Comparison of ENCODE assay signal across 15 cellular contexts in the genomic region with DNA sequence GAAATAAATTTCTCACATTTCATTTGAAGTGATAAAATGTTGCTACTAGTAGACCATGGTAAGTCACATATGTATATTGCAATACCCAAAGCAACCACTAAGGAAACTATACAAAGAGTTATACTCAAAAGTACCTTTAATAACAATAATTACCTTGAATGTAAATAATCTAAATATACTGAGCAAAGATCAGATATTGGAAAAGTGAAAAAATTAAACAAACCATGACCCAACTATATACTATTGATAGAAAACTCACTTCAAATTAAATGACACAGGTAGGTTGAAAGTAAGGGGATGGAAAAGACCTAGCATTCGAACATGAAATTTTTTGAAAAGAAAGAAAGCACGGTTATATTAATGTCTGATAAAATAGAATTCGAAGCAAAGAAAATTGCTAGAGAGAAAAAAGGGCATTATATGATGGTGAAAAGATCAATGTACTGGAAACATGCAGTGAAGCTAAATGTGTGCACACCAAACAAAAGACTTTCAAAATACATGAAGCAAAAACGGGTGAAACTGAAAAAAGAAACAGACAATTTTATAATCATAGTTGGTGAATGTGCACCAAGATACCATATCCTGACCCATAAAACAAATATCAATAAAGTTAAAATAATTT. TPM values are rescaled to one million over a fixed set of nuclear protein-coding genes. Genes with fewer than 3 reads are reported as not detected.
DNase-seq lines count a peak whose midpoint lies in the region; ATAC-seq, FAIRE-seq and TF ChIP-seq lines count a peak whose summit lies in the region.
"Had no signal": no experiment of that assay in that cellular context is flagged by ENCODE, and none has a peak within 500 bp of the region (broad histone marks: within the 10 kb centered on the region; RNA-seq: fewer than 3 reads in every experiment).

No MANE protein-coding gene starts in this region.

- CTCF ChIA-PET in GM12878 (lab: Yijun Ruan, JAX): no interaction called here

- H3K4me1 ChIP-seq in GM12878 (ENCODE audit: control insufficient read depth, insufficient read depth, low read length) (no peaks in the 10 kb centered on the region), psoas muscle (no peaks in the 10 kb centered on the region)
- H3K4me1 ChIP-seq: gastroesophageal sphincter, SJSA1 had no signal

- POLR2A ChIA-PET in GM12878 (lab: Charles Lee): no interaction called here

- no peak for FAIRE-seq in GM12878 (lab: Jason Lieb, UNC)

- ATAC-seq in HG03520 (IDR thresholded peaks at IDR 0.05; ENCODE audit: unreplicated experiment) (peak; percentile 57), GM12878 (peak; percentile 51; the same call in 1 of the 3 replicates), psoas muscle (no peak), HG02852 (IDR thresholded peaks at IDR 0.05; ENCODE audit: unreplicated experiment) (no peak), HG02642 (IDR thresholded peaks at IDR 0.05; ENCODE audit: poor library complexity, unreplicated experiment) (no peak)
- ATAC-seq: gastroesophageal sphincter, WTC11 had no signal

- DNase-seq in NCI-H82 (lab: John Stamatoyannopoulos, UW) (peak; percentile 8), NCI-H82 treated with DMSO at 0.1 percent for 48 hours (lab: John Stamatoyannopoulos, UW; ENCODE audit: unreplicated experiment) (no peak), GM12878 (ENCODE audit: low read depth, low spot score) (no peak), psoas muscle (no peak), DMS79 treated with DMSO at 0.1 percent for 48 hours (lab: John Stamatoyannopoulos, UW) (no peak)
- DNase-seq: NCI-H1436 treated with DMSO at 0.1 percent for 48 hours; stimulated activated CD4-positive, alpha-beta T cell treated with anti-CD3 and anti-CD28 coated beads, Interleukin-1b, Interleukin-23, amount 100 ng/mL, for 48 hours had no signal

- H3K27me3 ChIP-seq in GM12878 (replicated peaks in 1 of 2; ENCODE audit: control insufficient read depth in 2 of 2, insufficient read depth in 2 of 2, low read length in 1 of 2) (no peaks in the 10 kb centered on the region), psoas muscle (ENCODE audit: insufficient read depth in 3 of 3, low read length in 2 of 3) (no peaks in the 10 kb centered on the region)
- H3K27me3 ChIP-seq: gastroesophageal sphincter, SJSA1 had no signal

- no peaks in the 10 kb centered on the region for H3K9me3 ChIP-seq in GM12878 (replicated peaks; ENCODE audit: control insufficient read depth, insufficient read depth, low read length)
- no peaks in the 10 kb centered on the region for H3K9me3 ChIP-seq in psoas muscle
- H3K9me3 ChIP-seq: gastroesophageal sphincter, SJSA1 had no signal

- intact Hi-C loops in GM12878 (cut with micrococcal nuclease; ENCODE audit: unreplicated experiment) (loop anchor here (10.0 kb wide), 1 partner anchor 63 kb away; the partner anchor contains the start of gene GNG11), psoas muscle (cut with DNase I) (no loop called here)

- no peaks in the 10 kb centered on the region for H4K20me1 ChIP-seq in GM12878 (ENCODE audit: control insufficient read depth, insufficient read depth)

- RAD21 ChIA-PET in GM12878 (lab: Charles Lee; ENCODE audit: unreplicated experiment): no interaction called here

- H3K27ac ChIP-seq in GM12878 (ENCODE audit: control insufficient read depth, insufficient read depth): no peak overlapping the region
- H3K27ac ChIP-seq in psoas muscle: no peak overlapping the region
- H3K27ac ChIP-seq: gastroesophageal sphincter, SJSA1 had no signal

- in situ Hi-C loops in GM12878 (cut with MboI): no loop called here

- no peak overlapping the region for H3K4me2 ChIP-seq in GM12878 (ENCODE audit: control insufficient read depth, insufficient read depth)

- no TSS peak for BruUV-seq in GM12878 (replicated peaks; lab: Mats Ljungman, UMichigan)

- H3K9ac ChIP-seq in GM12878 (ENCODE audit: control insufficient read depth, insufficient read depth, low read length): no peak overlapping the region

- no peak for TF ChIP-seq POLR2A in GM12878 (IDR thresholded peaks at IDR 0.05; ENCODE audit: low read depth, low read length)

- no peaks in the 10 kb centered on the region for H3K79me2 ChIP-seq in GM12878 (ENCODE audit: control insufficient read depth, insufficient read depth, low read length)

- TF ChIP-seq EP300 in GM12878 (IDR thresholded peaks at IDR 0.05; ENCODE audit: borderline replicate concordance in 1 of 2, control insufficient read depth in 1 of 2, low read depth in 2 of 2, low read length in 2 of 2): no peak

- no peak overlapping the region for H3K4me3 ChIP-seq in GM12878
- H3K4me3 ChIP-seq in psoas muscle: no peak overlapping the region
- H3K4me3 ChIP-seq: gastroesophageal sphincter, SJSA1 had no signal

- H3K36me3 ChIP-seq in GM12878 (ENCODE audit: control insufficient read depth in 2 of 2, insufficient read depth in 2 of 2, low read length in 1 of 2): no peaks in the 10 kb centered on the region
- H3K36me3 ChIP-seq in psoas muscle (ENCODE audit: insufficient read depth in 1 of 2, low read depth in 1 of 2): no peaks in the 10 kb centered on the region
- H3K36me3 ChIP-seq: gastroesophageal sphincter, SJSA1 had no signal

- WGBS in GM12878 (ENCODE audit: insufficient coverage, insufficient replicate concordance, low lambda C conversion rate, missing lambda C conversion rate): 4% methylated on average over 4 of the region's 4 CpGs
- 85 to 86% (median 86%) methylated on average over 4 of the region's 4 CpGs for WGBS in psoas muscle, 3 donors

- TF ChIP-seq RAD21 in GM12878 (IDR thresholded peaks at IDR 0.05; ENCODE audit: insufficient read depth, low read depth, low read length): no peak

- H2AFZ ChIP-seq in GM12878 (ENCODE audit: control insufficient read depth, low read depth, low read length): no peak overlapping the region

- TF ChIP-seq CTCF in GM12878 (IDR thresholded peaks at IDR 0.05 in 2 of 3, conservative IDR thresholded peaks at IDR 0.05 in 1 of 3; ENCODE audit: control insufficient read depth in 2 of 3, extremely low read depth in 1 of 3, insufficient read depth in 1 of 3, low read depth in 3 of 3, low read length in 3 of 3): no peak
- TF ChIP-seq CTCF in psoas muscle (IDR thresholded peaks at IDR 0.05): peak; percentile 18

- SMC1A ChIA-PET in GM12878 (lab: Charles Lee; ENCODE audit: uncharacterized antibody, unreplicated experiment): no interaction called here

TF ChIP-seq in GM12878, 131 proteins besides CTCF, POLR2A, EP300 and RAD21 (continues in another document):
- TF ChIP-seq SUPT20H (IDR thresholded peaks at IDR 0.05; ENCODE audit: borderline replicate concordance, control insufficient read depth, low read depth, low read length) (no peak), ZSCAN29 (IDR thresholded peaks at IDR 0.05) (no peak), BCL11A (IDR thresholded peaks at IDR 0.05; ENCODE audit: low read depth, low read length) (no peak)

RNA-seq across cellular contexts. Expression of gene TFPI2, which starts 29.1 kb away (rescaled TPM):
- total RNA-seq in GM12878 (2013; cell fraction: nucleolus; rRNA removed): 2.0 and 2.2 TPM in 2 replicates
- total RNA-seq in GM12878 (2014; rRNA removed) (0.11 TPM in 1 of 2 replicates, not detected in the other), GM12878 (2014; rRNA removed; fragmentation: Illumina TruSeq; extraction: Trizol) (not detected in 2 replicates), GM12878 (2021) (0.28 TPM in 1 of 2 replicates, not detected in the other), psoas muscle (1 to 10 TPM in 3 of 4 donors, under 1 TPM in 1; 0.79 to 7.5 (median 2.4) TPM)
- 0.35 TPM for polyA plus RNA-seq in GM12878 (2011; ENCODE audit: low read depth)
- polyA plus RNA-seq in GM12878 (2011; rRNA removed) (1.1 TPM in 2 replicates), GM12878 (2014; fragmentation: Illumina TruSeq; extraction: Trizol) (not detected in 2 replicates), GM12878 (2014; fragmentation: Nextera tagmentation; extraction: Ambion mirVana) (under 1 TPM in 1 of 2 experiments, not detected in 1; 0.07 TPM), GM12878 (2014; rRNA removed) (0.27 TPM in 1 of 2 replicates, not detected in the other), GM12878 (2016; fragmentation: Nextera tagmentation; extraction: Ambion mirVana) (under 1 TPM; 0.31 to 0.52 TPM), psoas muscle (1 to 10 TPM in 2 of 3 donors, under 1 TPM in 1; 0.66 to 2.4 (median 2.3) TPM)
- 0.43 and 1.9 TPM in 2 replicates for polyA plus RNA-seq in GM12878 (2011; cell fraction: cytosol; rRNA removed)
- 0.64 and 1.4 TPM in 2 replicates for polyA plus RNA-seq in GM12878 (2011; cell fraction: nucleus; rRNA removed)
- polyA plus RNA-seq in GM12878 (2012): 0.37 and 0.55 TPM in 2 replicates
- 0.29 and 0.57 TPM in 2 replicates for polyA minus RNA-seq in GM12878 (2011; rRNA and poly(A)+ RNA removed)
- not detected in 2 replicates for polyA minus RNA-seq in GM12878 (2011; cell fraction: cytosol; rRNA and poly(A)+ RNA removed)
- 0.73 TPM in 1 of 2 replicates, not detected in the other for polyA minus RNA-seq in GM12878 (2011; cell fraction: nucleus; rRNA and poly(A)+ RNA removed)

RNA-seq across cellular contexts. Expression of gene GNGT1, which starts 44.9 kb away (rescaled TPM):
- not detected in 2 replicates for total RNA-seq in GM12878 (2013; cell fraction: nucleolus; rRNA removed)
- total RNA-seq in GM12878 (2014; rRNA removed) (not detected in 2 replicates), GM12878 (2014; rRNA removed; fragmentation: Illumina TruSeq; extraction: Trizol) (not detected in 2 replicates), GM12878 (2021) (not detected in 2 replicates), psoas muscle (not detected)
- polyA plus RNA-seq in GM12878 (2011; ENCODE audit: low read depth): not detected
- polyA plus RNA-seq in GM12878 (2011; rRNA removed) (not detected in 2 replicates), GM12878 (2014; fragmentation: Illumina TruSeq; extraction: Trizol) (not detected in 2 replicates), GM12878 (2014; fragmentation: Nextera tagmentation; extraction: Ambion mirVana) (not detected), GM12878 (2014; rRNA removed) (not detected in 2 replicates), GM12878 (2016; fragmentation: Nextera tagmentation; extraction: Ambion mirVana) (not detected), psoas muscle (under 1 TPM in 1 of 3 donors, not detected in 2; 0.07 TPM)
- not detected in 2 replicates for polyA plus RNA-seq in GM12878 (2011; cell fraction: cytosol; rRNA removed)
- not detected in 2 replicates for polyA plus RNA-seq in GM12878 (2011; cell fraction: nucleus; rRNA removed)
- polyA plus RNA-seq in GM12878 (2012): not detected in 2 replicates
- not detected in 2 replicates for polyA minus RNA-seq in GM12878 (2011; rRNA and poly(A)+ RNA removed)
- polyA minus RNA-seq in GM12878 (2011; cell fraction: cytosol; rRNA and poly(A)+ RNA removed): not detected in 2 replicates
- not detected in 2 replicates for polyA minus RNA-seq in GM12878 (2011; cell fraction: nucleus; rRNA and poly(A)+ RNA removed)
- total RNA-seq: gastroesophageal sphincter, mucosa of gallbladder, posterior vena cava, SJSA1 had no signal

Comparison
In these comparisons a context has a peak if more than half of its experiments do, and no peak if none do; other contexts are left out.
1. ATAC-seq: peak in HG03520 (single experiment) and GM12878 (single experiment); none in psoas muscle (0 of 4), HG02852 (single experiment) and HG02642 (single experiment).